ENCODE assay signal across 8 cellular contexts in the genomic region with DNA sequence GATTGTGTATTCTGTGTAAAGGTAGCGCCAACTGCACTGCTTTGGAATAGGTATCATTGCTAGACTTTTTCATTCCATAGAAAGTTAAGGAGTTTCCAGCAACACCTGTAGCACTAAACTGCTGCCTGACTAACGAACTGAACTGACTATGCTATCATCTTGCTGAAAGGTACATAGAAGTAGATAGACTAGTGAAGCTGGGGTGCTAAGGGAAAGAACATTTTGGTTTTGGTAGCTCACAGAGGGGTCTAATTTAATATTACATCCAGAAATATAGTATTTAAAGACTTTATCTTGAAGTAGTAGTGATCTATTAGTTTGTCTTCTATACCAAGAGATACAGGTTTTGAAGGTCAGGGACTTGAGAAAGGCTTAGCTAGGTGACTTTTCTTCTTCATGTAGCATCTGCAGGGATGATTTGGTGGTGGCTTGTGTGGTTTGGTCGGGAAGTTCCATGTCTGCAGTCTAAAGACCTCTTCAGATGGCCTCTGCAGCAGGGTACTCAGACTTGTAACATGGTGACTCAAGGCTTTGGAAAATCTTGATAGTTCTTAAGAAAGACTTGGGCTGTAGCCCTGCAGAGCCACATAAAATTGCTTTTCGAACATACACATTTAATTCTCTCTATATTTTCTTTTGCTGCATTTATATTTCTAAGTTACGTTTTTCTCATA. TPM values are rescaled to one million over a fixed set of nuclear protein-coding genes. Genes with fewer than 3 reads are reported as not detected.
DNase-seq lines count a peak whose midpoint lies in the region; ATAC-seq and TF ChIP-seq lines count a peak whose summit lies in the region.

No MANE protein-coding gene starts in this region.

- ATAC-seq in GM18873 (IDR thresholded peaks at IDR 0.05; ENCODE audit: low FRiP score, unreplicated experiment), result peak; percentile 52
- ATAC-seq in HG03432 (IDR thresholded peaks at IDR 0.05; ENCODE audit: unreplicated experiment), result peak; percentile 54
- ATAC-seq in activated naive CD4-positive, alpha-beta T cell treated with anti-CD3 and anti-CD28 coated beads, Interleukin-2, amount 50 U/mL, for 72 hours, result peak; percentile 93 to 94
- no peak for ATAC-seq in GM21737 (IDR thresholded peaks at IDR 0.05; ENCODE audit: unreplicated experiment)

- POLR2A ChIA-PET in RWPE1 (lab: Yijun Ruan, JAX; ENCODE audit: low non-redundant PET), result no interaction called here

- H3K36me3 Mint-ChIP-seq in activated naive CD4-positive, alpha-beta T cell treated with anti-CD3 and anti-CD28 coated beads, Interleukin-2, amount 50 U/mL, for 72 hours, result peaks cover 0 to 15% of the 10 kb centered on the region in 2 donors

- no peak for TF ChIP-seq CTCF in RWPE1 (conservative IDR thresholded peaks at IDR 0.05; ENCODE audit: low read depth)

- peak in 1 of 2 donors; percentile 25 for DNase-seq in activated naive CD4-positive, alpha-beta T cell treated with anti-CD3 and anti-CD28 coated beads, Interleukin-2, amount 50 U/mL, for 72 hours (ENCODE audit: low spot score in 2 of 2)
- peak; percentile 47 for DNase-seq in stimulated activated CD4-positive, alpha-beta T cell treated with anti-CD3 and anti-CD28 coated beads, Interleukin-4, amount 100 ng/mL, for 24 hours
- DNase-seq in RWPE1 (ENCODE audit: low spot score) (no peak), mesenteric fat pad (ENCODE audit: low spot score) (no peak), occipital lobe (lab: John Stamatoyannopoulos, UW) (no peak)

- peak overlapping the region in 1 of 2 donors; percentile 72 for H3K27ac Mint-ChIP-seq in activated naive CD4-positive, alpha-beta T cell treated with anti-CD3 and anti-CD28 coated beads, Interleukin-2, amount 50 U/mL, for 72 hours

- H3K9me3 Mint-ChIP-seq in activated naive CD4-positive, alpha-beta T cell treated with anti-CD3 and anti-CD28 coated beads, Interleukin-2, amount 50 U/mL, for 72 hours, result no peaks in the 10 kb centered on the region

- CTCF ChIA-PET in RWPE1 (lab: Yijun Ruan, JAX), result no interaction called here

- no peak overlapping the region for H3K27ac ChIP-seq in RWPE1

RNA-seq across cellular contexts. Expression of a gene that starts 10.2 kb away (rescaled TPM):
- 10 to 100 TPM; 63.0 to 75.4 TPM for total RNA-seq in activated naive CD4-positive, alpha-beta T cell treated with anti-CD3 and anti-CD28 coated beads, Interleukin-2, amount 50 U/mL, for 72 hours
- total RNA-seq in mesenteric fat pad, result 93.8 TPM
- 353 TPM for total RNA-seq in occipital lobe
